In genomic region chr18:28606686-28607085, GRCh38 we compare ENCODE assay signal across 20 cellular contexts.
DNase-seq lines count a peak whose midpoint lies in the region; TF ChIP-seq lines count a peak whose summit lies in the region.
"Had no signal": no experiment of that assay in that cellular context is flagged by ENCODE, and none has a peak within 500 bp of the region (broad histone marks: within the 10 kb centered on the region; RNA-seq: fewer than 3 reads in every experiment).

No MANE protein-coding gene starts in this region.

- no peaks in the 10 kb centered on the region for H3F3A ChIP-seq in GM23248 (ENCODE audit: insufficient read depth)

- no peak overlapping the region for H3K4me2 ChIP-seq in GM23248 (ENCODE audit: unreplicated experiment)

- TF ChIP-seq CTCF in cardiac fibroblast (IDR thresholded peaks at IDR 0.05; ENCODE audit: low read depth, low read length) (no peak), fibroblast of the aortic adventitia (IDR thresholded peaks at IDR 0.05; ENCODE audit: insufficient read depth, low read length) (no peak)

- no peaks in the 10 kb centered on the region for H4K20me1 ChIP-seq in GM23248 (ENCODE audit: insufficient read depth)

- DNase-seq in GM23248 (no peak), cardiac fibroblast (ENCODE audit: low read depth in 2 of 2) (peak; percentile 41 to 56), fibroblast of the aortic adventitia (ENCODE audit: low read depth) (peak; percentile 11), EL (no peak)
- no peak for DNase-seq in stimulated activated CD4-positive, alpha-beta T cell treated with anti-CD3 and anti-CD28 coated beads, Interleukin-4, amount 100 ng/mL, for 24 hours
- no peak for DNase-seq in activated CD4-positive, alpha-beta T cell treated with anti-CD3 and anti-CD28 coated beads, Interleukin-2, amount 50 U/mL, for 1 hour
- DNase-seq: ACHN; AML-193; Caco-2; CD4-positive, alpha-beta T cell; DMS153; DMS79; GF-D8; GOT3; H7; HFFc6 had no signal

- no peak overlapping the region for H3K9ac ChIP-seq in GM23248

- WGBS in GM23248 (ENCODE audit: low coverage in 1 of 2, low lambda C conversion rate in 2 of 2, missing lambda C conversion rate in 2 of 2), 2 experiments, result 27 to 29% methylated on average over 2 of the region's 2 CpGs

- no peaks in the 10 kb centered on the region for H3K79me2 ChIP-seq in GM23248 (ENCODE audit: insufficient read depth)

- H2AFZ ChIP-seq in GM23248, result peak overlapping the region; percentile 32; the same call in 1 of the 2 replicates

- no peaks in the 10 kb centered on the region for H3K9me3 ChIP-seq in GM23248 (ENCODE audit: low read depth)
- H3K9me3 ChIP-seq: Caco-2 had no signal

- in situ Hi-C loops in GM23248 (cut with MboI), result no loop called here

- H3K4me3 ChIP-seq in GM23248 (no peak overlapping the region), cardiac fibroblast (replicated peaks in 1 of 2; ENCODE audit: low read depth in 2 of 2, low read length in 2 of 2) (no peak overlapping the region), fibroblast of the aortic adventitia (ENCODE audit: low read depth, low read length) (no peak overlapping the region)
- H3K4me3 ChIP-seq: GM12878, K562 had no signal

- H3K27me3 ChIP-seq in GM23248 (replicated peaks; ENCODE audit: insufficient read depth), result no peaks in the 10 kb centered on the region

- no peaks in the 10 kb centered on the region for H3K36me3 ChIP-seq in GM23248 (ENCODE audit: low read depth)

- H3K9me2 ChIP-seq in GM23248 (ENCODE audit: insufficient read depth), result no peaks in the 10 kb centered on the region

- no peak overlapping the region for H3K27ac ChIP-seq in GM23248
- H3K27ac ChIP-seq: C4-2B, HL-60 had no signal

- no peaks in the 10 kb centered on the region for H3K4me1 ChIP-seq in GM23248 (ENCODE audit: insufficient read depth)
- H3K4me1 ChIP-seq: Caco-2 had no signal

Comparison
In these comparisons a context has a peak if more than half of its experiments do, and no peak if none do; other contexts are left out.
1. DNase-seq: peak in cardiac fibroblast (2 of 2) and fibroblast of the aortic adventitia (single experiment); none in GM23248 (single experiment), EL (single experiment), stimulated activated CD4-positive, alpha-beta T cell treated with anti-CD3 and anti-CD28 coated beads, Interleukin-4, amount 100 ng/mL, for 24 hours (single experiment) and activated CD4-positive, alpha-beta T cell treated with anti-CD3 and anti-CD28 coated beads, Interleukin-2, amount 50 U/mL, for 1 hour (single experiment).